ENCODE assay signal across 7 cellular contexts in genomic region chr3:111998661-111999641, GRCh38.
DNase-seq lines count a peak whose midpoint lies in the region; ATAC-seq and TF ChIP-seq lines count a peak whose summit lies in the region.

Gene TAGLN3, plus strand, starts transcription at chr3:111998922. Its CDS starts 501 bp downstream, at chr3:111999423.

- peaks cover 29% of the 10 kb centered on the region for H3K27me3 Mint-ChIP-seq in nephron (ENCODE audit: low read depth)

- peak within 1 kb of the TSS; percentile 86 to 91 (median 87) for H3K4me3 Mint-ChIP-seq in nephron

- no peaks in the 10 kb centered on the region for H3K9me3 Mint-ChIP-seq in nephron

- TF ChIP-seq RAD21 in Ishikawa (IDR thresholded peaks at IDR 0.05; ENCODE audit: low read depth), result no peak

- H3K36me3 Mint-ChIP-seq in nephron (ENCODE audit: low read depth), result no peaks in the 10 kb centered on the region

- H3K4me3 ChIP-seq in WI38 (ENCODE audit: low read depth, low read length) (peak within 1 kb of the TSS; percentile 50), foreskin fibroblast (ENCODE audit: low read depth in 1 of 2, low read length in 2 of 2) (peak within 1 kb of the TSS; percentile 55 to 56)

- H3K4me1 Mint-ChIP-seq in nephron, result peaks cover 46% of the 10 kb centered on the region

- no peak for TF ChIP-seq CTCF in WI38 (IDR thresholded peaks at IDR 0.05; ENCODE audit: low read depth, low read length)
- no peak for TF ChIP-seq CTCF in foreskin fibroblast (IDR thresholded peaks at IDR 0.05; ENCODE audit: low read depth, low read length)
- TF ChIP-seq CTCF in nephron (IDR thresholded peaks at IDR 0.05; ENCODE audit: unreplicated experiment in 3 of 3), result no peak

- ATAC-seq in GM18517 (IDR thresholded peaks at IDR 0.05; ENCODE audit: unreplicated experiment) (peak; percentile 38), HG03457 (IDR thresholded peaks at IDR 0.05; ENCODE audit: unreplicated experiment) (no peak)

- no peak for TF ChIP-seq EP300 in Ishikawa (IDR thresholded peaks at IDR 0.05; ENCODE audit: borderline replicate concordance)

- peak in 1 of 2 donors; percentile 55 for DNase-seq in foreskin fibroblast
- no peak for DNase-seq in LoVo (ENCODE audit: low spot score)

- peak within 1 kb of the TSS; percentile 30 to 37 (median 36) for H3K27ac Mint-ChIP-seq in nephron

TF ChIP-seq in Ishikawa, 13 proteins besides CTCF, POLR2A, EP300 and RAD21:
- TF ChIP-seq CEBPB (IDR thresholded peaks at IDR 0.05) (no peak), MAX (IDR thresholded peaks at IDR 0.05) (peak; percentile 35; the same call in 1 of the 2 replicates), ZBTB7A (IDR thresholded peaks at IDR 0.05; ENCODE audit: low read depth) (peak; percentile 57; the same call in 1 of the 2 replicates)
